Comparison of ENCODE assay signal across 19 cellular contexts in genomic region chr1:107574044-107574443, GRCh38.
DNase-seq lines count a peak whose midpoint lies in the region; FAIRE-seq and TF ChIP-seq lines count a peak whose summit lies in the region.
"Had no signal": no experiment of that assay in that cellular context is flagged by ENCODE, and none has a peak within 500 bp of the region (broad histone marks: within the 10 kb centered on the region; RNA-seq: fewer than 3 reads in every experiment).

No MANE protein-coding gene starts in this region.

- H3K27ac Mint-ChIP-seq in activated naive CD8-positive, alpha-beta T cell treated with anti-CD3 and anti-CD28 coated beads for 36 hours: no peak overlapping the region
- H3K27ac Mint-ChIP-seq: CD4-positive, alpha-beta T cell; IgD-negative memory B cell had no signal

- peak; percentile 46 for FAIRE-seq in D721Med (lab: Jason Lieb, UNC)
- FAIRE-seq: GM19239 had no signal

- H3K9me3 Mint-ChIP-seq in activated naive CD8-positive, alpha-beta T cell treated with anti-CD3 and anti-CD28 coated beads for 36 hours: no peaks in the 10 kb centered on the region
- H3K9me3 Mint-ChIP-seq: CD4-positive, alpha-beta T cell; IgD-negative memory B cell had no signal

- no peak overlapping the region for H3K4me3 ChIP-seq in esophagus squamous epithelium
- no peak overlapping the region for H3K4me3 ChIP-seq in skin epidermis

- TF ChIP-seq CTCF in D721Med (IDR thresholded peaks at IDR 0.05; ENCODE audit: insufficient read depth, missing control alignments) (no peak), esophagus squamous epithelium (IDR thresholded peaks at IDR 0.05) (no peak)

- no peaks in the 10 kb centered on the region for H3K27me3 Mint-ChIP-seq in activated naive CD8-positive, alpha-beta T cell treated with anti-CD3 and anti-CD28 coated beads for 36 hours
- H3K27me3 Mint-ChIP-seq: CD4-positive, alpha-beta T cell; IgD-negative memory B cell had no signal

- no peaks in the 10 kb centered on the region for H3K27me3 ChIP-seq in esophagus squamous epithelium

- H3K4me1 Mint-ChIP-seq in activated naive CD8-positive, alpha-beta T cell treated with anti-CD3 and anti-CD28 coated beads for 36 hours: no peaks in the 10 kb centered on the region
- H3K4me1 Mint-ChIP-seq: IgD-negative memory B cell had no signal

- TF ChIP-seq POLR2A in esophagus squamous epithelium (IDR thresholded peaks at IDR 0.05): no peak

- peaks cover 7% of the 10 kb centered on the region for H3K36me3 Mint-ChIP-seq in activated naive CD8-positive, alpha-beta T cell treated with anti-CD3 and anti-CD28 coated beads for 36 hours

- H3K4me1 ChIP-seq in esophagus squamous epithelium: peaks cover 0 to 49% (median 14%) of the 10 kb centered on the region in 3 donors

- no peaks in the 10 kb centered on the region for H3K9me3 ChIP-seq in esophagus squamous epithelium

- intact Hi-C loops in esophagus squamous epithelium (cut with DNase I): no loop called here

- H3K27ac ChIP-seq in esophagus squamous epithelium (peak overlapping the region; percentile 25 to 77 (median 60)), skin epidermis (peak overlapping the region in 14 of 21 experiments; percentile 9 to 73 (median 55))

- WGBS in esophagus squamous epithelium, 2 donors: 70 to 84% methylated on average over 6 of the region's 6 CpGs

- DNase-seq in D721Med (ENCODE audit: insufficient read length, low spot score): no peak
- peak; percentile 88 for DNase-seq in SK-N-DZ (ENCODE audit: low spot score)
- DNase-seq in esophagus squamous epithelium (lab: John Stamatoyannopoulos, UW): no peak
- no peak for DNase-seq in activated naive CD8-positive, alpha-beta T cell treated with anti-CD3 and anti-CD28 coated beads for 36 hours
- no peak for DNase-seq in DMS53 (lab: John Stamatoyannopoulos, UW)
- DNase-seq in GM03348 (ENCODE audit: low spot score): no peak
- DNase-seq: 8988T; ACHN; C1 segment of cervical spinal cord; Calu3; CD4-positive, alpha-beta T cell; DMS153; DND-41; GDM1; H7; KG1 had no signal

- peaks cover 0 to 63% (median 4%) of the 10 kb centered on the region in 3 donors for H3K36me3 ChIP-seq in esophagus squamous epithelium

- no peak overlapping the region for H3K4me3 Mint-ChIP-seq in activated naive CD8-positive, alpha-beta T cell treated with anti-CD3 and anti-CD28 coated beads for 36 hours
- H3K4me3 Mint-ChIP-seq: CD4-positive, alpha-beta T cell; IgD-negative memory B cell had no signal
